Comparison of ENCODE assay signal across 9 cellular contexts in genomic region chr5:148382961-148383360, GRCh38. TPM values are rescaled to one million over a fixed set of nuclear protein-coding genes. Genes with fewer than 3 reads are reported as not detected.
DNase-seq lines count a peak whose midpoint lies in the region; ATAC-seq and TF ChIP-seq lines count a peak whose summit lies in the region.
"Had no signal": no experiment of that assay in that cellular context is flagged by ENCODE, and none has a peak within 500 bp of the region (broad histone marks: within the 10 kb centered on the region; RNA-seq: fewer than 3 reads in every experiment).

No MANE protein-coding gene starts in this region.

- peak overlapping the region; percentile 90; the same call in 1 of the 2 replicates for H3K9ac ChIP-seq in BLaER1

- H3K36me3 Mint-ChIP-seq in effector memory CD8-positive, alpha-beta T cell (ENCODE audit: insufficient read depth) = peaks cover 17% of the 10 kb centered on the region
- no peaks in the 10 kb centered on the region for H3K36me3 Mint-ChIP-seq in neural crest cell (ENCODE audit: low read depth)

- H3K27me3 Mint-ChIP-seq in effector memory CD8-positive, alpha-beta T cell = no peaks in the 10 kb centered on the region
- H3K27me3 Mint-ChIP-seq in neural crest cell (ENCODE audit: low read depth) = no peaks in the 10 kb centered on the region

- H3K4me1 Mint-ChIP-seq in effector memory CD8-positive, alpha-beta T cell (ENCODE audit: low read depth in 2 of 2) = peaks cover 27 to 39% of the 10 kb centered on the region in 2 donors
- peaks cover 34% of the 10 kb centered on the region for H3K4me1 Mint-ChIP-seq in neural crest cell

- H3K4me2 ChIP-seq in BLaER1 = peak overlapping the region; percentile 61

- TF ChIP-seq CTCF in NB4 (IDR thresholded peaks at IDR 0.05; ENCODE audit: low read depth, low read length) (no peak), neural crest cell (conservative IDR thresholded peaks at IDR 0.05) (no peak)

- TF ChIP-seq POLR2A in NB4 (IDR thresholded peaks at IDR 0.05; ENCODE audit: extremely low read depth, insufficient read length) = no peak

- peak overlapping the region; percentile 92; the same call in 1 of the 2 replicates for H3K27ac ChIP-seq in BLaER1

- H3K4me3 Mint-ChIP-seq in effector memory CD8-positive, alpha-beta T cell = peak overlapping the region; percentile 80 to 83
- peak overlapping the region; percentile 91 for H3K4me3 Mint-ChIP-seq in neural crest cell

- no peaks in the 10 kb centered on the region for H3K27me3 ChIP-seq in BLaER1

- H3K36me3 ChIP-seq in BLaER1 = peaks cover 27% of the 10 kb centered on the region

- peaks cover 15% of the 10 kb centered on the region for H3K9me3 ChIP-seq in BLaER1

- no peaks in the 10 kb centered on the region for H3K9me3 Mint-ChIP-seq in effector memory CD8-positive, alpha-beta T cell
- H3K9me3 Mint-ChIP-seq in neural crest cell = no peaks in the 10 kb centered on the region

- H4K20me1 ChIP-seq in BLaER1 = peaks cover 34% of the 10 kb centered on the region

- peaks cover 29% of the 10 kb centered on the region for H3K4me1 ChIP-seq in BLaER1

- ATAC-seq in effector memory CD8-positive, alpha-beta T cell (replicated peaks) = no peak
- ATAC-seq in GM21515 (IDR thresholded peaks at IDR 0.05; ENCODE audit: unreplicated experiment) = no peak
- no peak for ATAC-seq in GM18498 (IDR thresholded peaks at IDR 0.05; ENCODE audit: unreplicated experiment)

- H3K27ac Mint-ChIP-seq in effector memory CD8-positive, alpha-beta T cell = peak overlapping the region; percentile 95 to 96
- H3K27ac Mint-ChIP-seq in neural crest cell (ENCODE audit: unreplicated experiment) = no peak overlapping the region

- H3K4me3 ChIP-seq in BLaER1 (peak overlapping the region; percentile 80), NB4 (ENCODE audit: low read depth, low read length) (peak overlapping the region; percentile 91)

- DNase-seq in NB4 (ENCODE audit: low read depth) = no peak
- no peak for DNase-seq in effector memory CD8-positive, alpha-beta T cell
- DNase-seq in neural crest cell (ENCODE audit: low read depth, low spot score) = no peak
- DNase-seq in NCI-H510A treated with DMSO at 0.1 percent for 48 hours (lab: John Stamatoyannopoulos, UW) = no peak
- no peak for DNase-seq in NCI-H1436 (lab: John Stamatoyannopoulos, UW)

RNA-seq across cellular contexts. Expression of gene FBXO38, which starts 0.8 kb away (rescaled TPM):
- 41.0 and 43.8 TPM in 2 replicates for total RNA-seq in neural crest cell

RNA-seq across cellular contexts. Expression of gene SPINK9, which starts 47.6 kb away (rescaled TPM):
- not detected in 2 replicates for total RNA-seq in neural crest cell
- total RNA-seq: dermis microvascular lymphatic vessel endothelial cell had no signal
